ENCODE assay signal across 9 cellular contexts in genomic region chr15:55897560-55898336, GRCh38.
DNase-seq lines count a peak whose midpoint lies in the region; ATAC-seq and TF ChIP-seq lines count a peak whose summit lies in the region.
"Had no signal": no experiment of that assay in that cellular context is flagged by ENCODE, and none has a peak within 500 bp of the region (broad histone marks: within the 10 kb centered on the region; RNA-seq: fewer than 3 reads in every experiment).

No MANE protein-coding gene starts in this region.

- ATAC-seq in GM21390 (IDR thresholded peaks at IDR 0.05; ENCODE audit: unreplicated experiment) (peak; percentile 49), lower lobe of right lung (peak; percentile 78 to 86), GM18498 (IDR thresholded peaks at IDR 0.05; ENCODE audit: unreplicated experiment) (no peak), GM19463 (IDR thresholded peaks at IDR 0.05; ENCODE audit: unreplicated experiment) (no peak), HG03045 (IDR thresholded peaks at IDR 0.05; ENCODE audit: unreplicated experiment) (no peak)

- no peaks in the 10 kb centered on the region for H3K27me3 ChIP-seq in lower lobe of right lung (ENCODE audit: low read depth)

- peaks cover 11% of the 10 kb centered on the region for H3K4me1 ChIP-seq in lower lobe of right lung

- H3K4me3 ChIP-seq in coronary artery (no peak overlapping the region), lower lobe of right lung (no peak overlapping the region)
- H3K4me3 ChIP-seq: skin epidermis had no signal

- peak; percentile 80 for DNase-seq in NCI-H82 (lab: John Stamatoyannopoulos, UW)
- no peak for DNase-seq in coronary artery (ENCODE audit: low spot score)
- no peak for DNase-seq in lower lobe of right lung

- no peaks in the 10 kb centered on the region for H3K36me3 ChIP-seq in lower lobe of right lung

- intact Hi-C loops in lower lobe of right lung (cut with DNase I) = no loop called here

- peak overlapping the region; percentile 39; the same call in 1 of the 2 replicates for H3K27ac ChIP-seq in C4-2B
- peak overlapping the region in 1 of 2 donors; percentile 62 for H3K27ac ChIP-seq in coronary artery
- peak overlapping the region; percentile 26 for H3K27ac ChIP-seq in lower lobe of right lung

- peak; percentile 97 for TF ChIP-seq CTCF in C4-2B (conservative IDR thresholded peaks at IDR 0.05)
- TF ChIP-seq CTCF in coronary artery (IDR thresholded peaks at IDR 0.05) = peak; percentile 50
- TF ChIP-seq CTCF in lower lobe of right lung (IDR thresholded peaks at IDR 0.05) = peak; percentile 76

- H3K9me3 ChIP-seq in lower lobe of right lung = no peaks in the 10 kb centered on the region

Comparison
In these comparisons a context has a peak if more than half of its experiments do, and no peak if none do; other contexts are left out.
1. ATAC-seq: peak in GM21390 (single experiment) and lower lobe of right lung (2 of 2); none in GM18498 (single experiment), GM19463 (single experiment) and HG03045 (single experiment).
2. Peak in every context shown above with its lines, with median percentiles within 50 percentile points of each other: CTCF ChIP-seq.